Comparison of ENCODE assay signal across 27 cellular contexts in genomic region chr2:46006634-46007033, GRCh38.
"Had no signal": no experiment of that assay in that cellular context is flagged by ENCODE, and none has a peak within 500 bp of the region (broad histone marks: within the 10 kb centered on the region; RNA-seq: fewer than 3 reads in every experiment).

No MANE protein-coding gene starts in this region.

- DNase-seq: activated CD4-positive, alpha-beta T cell treated with anti-CD3 and anti-CD28 coated beads for 36 hours; activated CD4-positive, alpha-beta T cell treated with anti-CD3 and anti-CD28 coated beads, Interleukin-2, amount 10 ng/mL, durations not matched to agents 24 days and 14 days; activated CD4-positive, alpha-beta T cell treated with anti-CD3 and anti-CD28 coated beads, Interleukin-2, amount 50 U/mL, for 4 hours; activated CD4-positive, CD25-positive, alpha-beta regulatory T cell; activated CD4-positive, CD25-positive, alpha-beta regulatory T cell treated with anti-CD3 and anti-CD28 coated beads, Interleukin-2, amount 50 U/mL, for 72 hours; activated CD8-positive, alpha-beta memory T cell treated with anti-CD3 and anti-CD28 coated beads, Interleukin-2, amount 50 U/mL, for 48 hours; activated gamma-delta T cell; activated naive CD4-positive, alpha-beta T cell; activated naive CD4-positive, alpha-beta T cell treated with anti-CD3 and anti-CD28 coated beads, Interleukin-2, amount 50 U/mL, for 16 hours; activated T-cell treated with anti-CD3 and anti-CD28 coated beads for 4 hours; activated T-cell treated with anti-CD3 and anti-CD28 coated beads, Interleukin-2, amount 50 U/mL, for 24 hours; activated T-cell treated with anti-CD3 and anti-CD28 coated beads, Interleukin-2, amount 50 U/mL, for 72 hours; amniotic stem cell; anterior cingulate cortex; brain microvascular endothelial cell; dorsolateral prefrontal cortex; effector memory CD4-positive, alpha-beta T cell; endodermal cell; esophagus squamous epithelium; foreskin melanocyte; T-helper 2 cell had no signal

- H3K27me3 ChIP-seq: brain microvascular endothelial cell, dorsolateral prefrontal cortex, esophagus squamous epithelium, gastroesophageal sphincter had no signal

- H3K27ac Mint-ChIP-seq: activated CD4-positive, alpha-beta memory T cell treated with anti-CD3 and anti-CD28 coated beads, Interleukin-2, amount 10 ng/mL, durations not matched to agents 7 days and 5 days; activated CD4-positive, alpha-beta T cell treated with anti-CD3 and anti-CD28 coated beads, Interleukin-2, amount 10 ng/mL, durations not matched to agents 24 days and 14 days; activated naive CD8-positive, alpha-beta T cell; activated T-cell treated with anti-CD3 and anti-CD28 coated beads, Interleukin-2, amount 50 U/mL, for 24 hours; activated T-cell treated with anti-CD3 and anti-CD28 coated beads, Interleukin-2, amount 50 U/mL, for 72 hours; dendritic cell treated with granulocyte-macrophage colony-stimulating factor and Interleukin-4, amounts not matched to agents 40 ng/mL and 50 ng/mL, for 4 days; endodermal cell had no signal

- H3K36me3 ChIP-seq: brain microvascular endothelial cell had no signal

- H3K4me3 Mint-ChIP-seq: activated CD4-positive, alpha-beta memory T cell treated with anti-CD3 and anti-CD28 coated beads, Interleukin-2, amount 10 ng/mL, durations not matched to agents 7 days and 5 days; activated CD4-positive, alpha-beta T cell treated with anti-CD3 and anti-CD28 coated beads for 36 hours; activated CD4-positive, alpha-beta T cell treated with anti-CD3 and anti-CD28 coated beads, Interleukin-2, amount 10 ng/mL, durations not matched to agents 24 days and 14 days; activated naive CD8-positive, alpha-beta T cell; activated T-cell treated with anti-CD3 and anti-CD28 coated beads, Interleukin-2, amount 50 U/mL, for 24 hours; activated T-cell treated with anti-CD3 and anti-CD28 coated beads, Interleukin-2, amount 50 U/mL, for 72 hours; central memory CD8-positive, alpha-beta T cell; dendritic cell treated with granulocyte-macrophage colony-stimulating factor and Interleukin-4, amounts not matched to agents 40 ng/mL and 50 ng/mL, for 4 days; endodermal cell had no signal

- H3K9me3 Mint-ChIP-seq: activated CD4-positive, alpha-beta memory T cell treated with anti-CD3 and anti-CD28 coated beads, Interleukin-2, amount 10 ng/mL, durations not matched to agents 7 days and 5 days; activated CD4-positive, alpha-beta T cell treated with anti-CD3 and anti-CD28 coated beads, Interleukin-2, amount 10 ng/mL, durations not matched to agents 24 days and 14 days; activated T-cell treated with anti-CD3 and anti-CD28 coated beads, Interleukin-2, amount 50 U/mL, for 24 hours; activated T-cell treated with anti-CD3 and anti-CD28 coated beads, Interleukin-2, amount 50 U/mL, for 72 hours; central memory CD8-positive, alpha-beta T cell; dendritic cell treated with granulocyte-macrophage colony-stimulating factor and Interleukin-4, amounts not matched to agents 40 ng/mL and 50 ng/mL, for 4 days had no signal

- ATAC-seq: activated CD4-positive, alpha-beta T cell treated with anti-CD3 and anti-CD28 coated beads for 36 hours; activated T-cell treated with anti-CD3 and anti-CD28 coated beads, Interleukin-2, amount 50 U/mL, for 72 hours; gastroesophageal sphincter had no signal

- H3K27me3 Mint-ChIP-seq: activated CD4-positive, alpha-beta memory T cell treated with anti-CD3 and anti-CD28 coated beads, Interleukin-2, amount 10 ng/mL, durations not matched to agents 7 days and 5 days; activated CD4-positive, alpha-beta T cell treated with anti-CD3 and anti-CD28 coated beads for 36 hours; activated CD4-positive, alpha-beta T cell treated with anti-CD3 and anti-CD28 coated beads, Interleukin-2, amount 10 ng/mL, durations not matched to agents 24 days and 14 days; activated naive CD8-positive, alpha-beta T cell; activated T-cell treated with anti-CD3 and anti-CD28 coated beads, Interleukin-2, amount 50 U/mL, for 24 hours; central memory CD8-positive, alpha-beta T cell; dendritic cell treated with granulocyte-macrophage colony-stimulating factor and Interleukin-4, amounts not matched to agents 40 ng/mL and 50 ng/mL, for 4 days had no signal

- H3K4me3 ChIP-seq: coronary artery, dorsolateral prefrontal cortex, esophagus squamous epithelium, gastroesophageal sphincter had no signal

- H3K27ac ChIP-seq: brain microvascular endothelial cell, coronary artery, dorsolateral prefrontal cortex, esophagus squamous epithelium, gastroesophageal sphincter had no signal

- H3K9me3 ChIP-seq: esophagus squamous epithelium, gastroesophageal sphincter had no signal

- H3K4me1 Mint-ChIP-seq: activated CD4-positive, alpha-beta T cell treated with anti-CD3 and anti-CD28 coated beads for 36 hours; central memory CD8-positive, alpha-beta T cell had no signal
